In genomic region chr11:102114032-102114431, GRCh38 we compare ENCODE assay signal across 1 cellular context.
TF ChIP-seq lines count a peak whose summit lies in the region.

No MANE protein-coding gene starts in this region.

TF ChIP-seq in GM23338, 12 proteins besides CTCF, POLR2A, EP300 and RAD21 (continued from another document):
- TF ChIP-seq ZNF462 (CRISPR knock-in tag; IDR thresholded peaks at IDR 0.05) (no peak), STAT1 (IDR thresholded peaks at IDR 0.05; ENCODE audit: unreplicated experiment) (no peak)
TF ChIP-seq in GM23338: peak in this region for 0.
